12 cellular contexts compared by ENCODE assay signal in genomic region chr2:169716229-169716886, GRCh38. TPM values are rescaled to one million over a fixed set of nuclear protein-coding genes. Genes with fewer than 3 reads are reported as not detected.
DNase-seq lines count a peak whose midpoint lies in the region; ATAC-seq, FAIRE-seq and TF ChIP-seq lines count a peak whose summit lies in the region.
"Had no signal": no experiment of that assay in that cellular context is flagged by ENCODE, and none has a peak within 500 bp of the region (broad histone marks: within the 10 kb centered on the region; RNA-seq: fewer than 3 reads in every experiment).

No MANE protein-coding gene starts in this region.

- no peaks in the 10 kb centered on the region for H3K9me3 ChIP-seq in psoas muscle
- H3K9me3 ChIP-seq in CD8-positive, alpha-beta memory T cell (ENCODE audit: low read length) = no peaks in the 10 kb centered on the region

- DNase-seq in DMS53 treated with DMSO at 0.1 percent for 48 hours (lab: John Stamatoyannopoulos, UW; ENCODE audit: unreplicated experiment) (peak; percentile 54), NCI-H748 (lab: John Stamatoyannopoulos, UW; ENCODE audit: unreplicated experiment) (peak; percentile 93), fibroblast of gingiva (ENCODE audit: low read depth) (peak; percentile 88), psoas muscle (no peak), GM19239 (ENCODE audit: insufficient read length, low spot score) (no peak), NOMO-1 (lab: John Stamatoyannopoulos, UW; ENCODE audit: unreplicated experiment in 2 of 2) (no peak)
- no peak for DNase-seq in stimulated activated CD4-positive, alpha-beta T cell treated with anti-CD3 and anti-CD28 coated beads, Interleukin-15, amount 100 ng/mL, for 24 hours
- no peak for DNase-seq in CD8-positive, alpha-beta memory T cell
- DNase-seq: activated T-cell treated with anti-CD3 and anti-CD28 coated beads, Interleukin-2, amount 50 U/mL, for 4 hours; stimulated activated CD4-positive, alpha-beta T cell treated with anti-CD3 and anti-CD28 coated beads, Interleukin-4, amount 100 ng/mL, for 4 hours had no signal

- H3K36me3 Mint-ChIP-seq in CD8-positive, alpha-beta memory T cell = peaks cover 0 to 4% (median 0%) of the 10 kb centered on the region in 3 donors

- H3K27ac Mint-ChIP-seq in CD8-positive, alpha-beta memory T cell = no peak overlapping the region

- 33 to 46% (median 36%) methylated on average over 12 of the region's 12 CpGs for WGBS in psoas muscle, 3 donors

- no peak for TF ChIP-seq CTCF in psoas muscle (IDR thresholded peaks at IDR 0.05)

- peaks cover 0 to 3% (median 0%) of the 10 kb centered on the region in 3 donors for H3K4me1 Mint-ChIP-seq in CD8-positive, alpha-beta memory T cell

- no peaks in the 10 kb centered on the region for H3K27me3 ChIP-seq in psoas muscle (ENCODE audit: insufficient read depth in 3 of 3, low read length in 2 of 3)
- no peaks in the 10 kb centered on the region for H3K27me3 ChIP-seq in CD8-positive, alpha-beta memory T cell (ENCODE audit: insufficient read depth, low read length, poor library complexity, severe bottlenecking)

- no peaks in the 10 kb centered on the region for H3K9me3 Mint-ChIP-seq in CD8-positive, alpha-beta memory T cell

- intact Hi-C loops in psoas muscle (cut with DNase I) = no loop called here

- no peaks in the 10 kb centered on the region for H3K36me3 ChIP-seq in psoas muscle (ENCODE audit: insufficient read depth in 1 of 2, low read depth in 1 of 2)
- H3K36me3 ChIP-seq in CD8-positive, alpha-beta memory T cell (ENCODE audit: insufficient read depth, low read length) = no peaks in the 10 kb centered on the region

- no peaks in the 10 kb centered on the region for H3K27me3 Mint-ChIP-seq in CD8-positive, alpha-beta memory T cell

- H3K4me3 Mint-ChIP-seq in CD8-positive, alpha-beta memory T cell = no peak overlapping the region
- H3K4me3 Mint-ChIP-seq: activated T-cell treated with anti-CD3 and anti-CD28 coated beads, Interleukin-2, amount 50 U/mL, for 4 hours; mesothelial cell of epicardium had no signal

- FAIRE-seq in GM19239 (lab: Jason Lieb, UNC) = no peak

- ATAC-seq in psoas muscle = peak in 2 of 4 donors; percentile 31 to 38
- ATAC-seq: activated T-cell treated with anti-CD3 and anti-CD28 coated beads, Interleukin-2, amount 50 U/mL, for 4 hours had no signal

- no peak overlapping the region for H3K27ac ChIP-seq in psoas muscle
- H3K27ac ChIP-seq in CD8-positive, alpha-beta memory T cell (ENCODE audit: low read depth, low read length) = no peak overlapping the region

- peak overlapping the region; percentile 30 for H3K4me3 ChIP-seq in psoas muscle
- no peak overlapping the region for H3K4me3 ChIP-seq in CD8-positive, alpha-beta memory T cell (ENCODE audit: low read length)

- POLR2A ChIA-PET in CD8-positive, alpha-beta memory T cell (lab: Charles Lee) = no interaction called here

- H3K4me1 ChIP-seq in psoas muscle = peaks cover 12% of the 10 kb centered on the region
- no peaks in the 10 kb centered on the region for H3K4me1 ChIP-seq in CD8-positive, alpha-beta memory T cell (ENCODE audit: insufficient read depth, low read length)

- CTCF ChIA-PET in CD8-positive, alpha-beta memory T cell (lab: Charles Lee) = no interaction called here

RNA-seq across cellular contexts. Expression of gene KLHL23, which starts 17.3 kb away (rescaled TPM):
- total RNA-seq in psoas muscle = 1 to 10 TPM; 4.4 to 8.9 (median 7.6) TPM
- polyA plus RNA-seq in psoas muscle = 1 to 10 TPM; 2.6 to 7.9 (median 4.8) TPM
- 10 to 100 TPM; 11.4 to 12.0 TPM for total RNA-seq in CD8-positive, alpha-beta memory T cell
- polyA plus RNA-seq in CD8-positive, alpha-beta memory T cell = 2.0 TPM

RNA-seq across cellular contexts. Expression of gene PHOSPHO2, which starts 22.1 kb away (rescaled TPM):
- 1 to 10 TPM in 3 of 4 donors, under 1 TPM in 1; 0.86 to 2.3 (median 1.4) TPM for total RNA-seq in psoas muscle
- polyA plus RNA-seq in psoas muscle = 1 to 10 TPM; 1.6 to 7.5 (median 1.9) TPM
- 1 to 10 TPM; 4.9 to 6.3 TPM for total RNA-seq in CD8-positive, alpha-beta memory T cell
- 4.5 TPM for polyA plus RNA-seq in CD8-positive, alpha-beta memory T cell

RNA-seq across cellular contexts. Expression of gene CFAP210, which starts 22.2 kb away (rescaled TPM):
- not detected for total RNA-seq in psoas muscle
- polyA plus RNA-seq in psoas muscle = under 1 TPM in 2 of 3 donors, not detected in 1; 0.03 to 0.04 TPM
- under 1 TPM in 1 of 2 experiments, not detected in 1; 0.57 TPM for total RNA-seq in CD8-positive, alpha-beta memory T cell
- not detected for polyA plus RNA-seq in CD8-positive, alpha-beta memory T cell
- total RNA-seq: urinary bladder had no signal

Comparison
In these comparisons a context has a peak if more than half of its experiments do, and no peak if none do; other contexts are left out.
1. DNase-seq: peak in DMS53 treated with DMSO at 0.1 percent for 48 hours (single experiment), NCI-H748 (single experiment) and fibroblast of gingiva (single experiment); none in psoas muscle (0 of 2), stimulated activated CD4-positive, alpha-beta T cell treated with anti-CD3 and anti-CD28 coated beads, Interleukin-15, amount 100 ng/mL, for 24 hours (single experiment), CD8-positive, alpha-beta memory T cell (0 of 5), GM19239 (single experiment) and NOMO-1 (0 of 2).